12 cellular contexts compared by ENCODE assay signal in genomic region chr7:29480456-29480855, GRCh38.
DNase-seq lines count a peak whose midpoint lies in the region; FAIRE-seq and TF ChIP-seq lines count a peak whose summit lies in the region.
"Had no signal": no experiment of that assay in that cellular context is flagged by ENCODE, and none has a peak within 500 bp of the region (broad histone marks: within the 10 kb centered on the region; RNA-seq: fewer than 3 reads in every experiment).

No MANE protein-coding gene starts in this region.

- H3K36me3 ChIP-seq in HAP-1 (replicated peaks): no peaks in the 10 kb centered on the region
- H3K36me3 ChIP-seq: BLaER1 treated with 17β-estradiol and CSF1 and Interleukin-3, amounts not matched to agents 10 nM and 100 nM; brain microvascular endothelial cell had no signal

- H3K36me3 Mint-ChIP-seq in HFFc6 (ENCODE audit: low read depth): no peaks in the 10 kb centered on the region

- H3K4me1 ChIP-seq in HAP-1: peaks cover 60% of the 10 kb centered on the region

- TF ChIP-seq POLR2A in GM12891 (IDR thresholded peaks at IDR 0.05; ENCODE audit: low read depth, low read length): no peak

- H3K27ac ChIP-seq in angular gyrus (ENCODE audit: low read depth, low read length): peak overlapping the region; percentile 96
- H3K27ac ChIP-seq: BLaER1 treated with 17β-estradiol and CSF1 and Interleukin-3, amounts not matched to agents 10 nM and 100 nM; brain microvascular endothelial cell had no signal

- H3K4me3 Mint-ChIP-seq in HFFc6: no peak overlapping the region

- H3K9me3 ChIP-seq in HAP-1: no peaks in the 10 kb centered on the region
- H3K9me3 ChIP-seq: BLaER1 treated with 17β-estradiol and CSF1 and Interleukin-3, amounts not matched to agents 10 nM and 100 nM had no signal

- no peaks in the 10 kb centered on the region for H3K27me3 ChIP-seq in HAP-1 (ENCODE audit: low read depth)
- H3K27me3 ChIP-seq: BLaER1 treated with 17β-estradiol and CSF1 and Interleukin-3, amounts not matched to agents 10 nM and 100 nM; brain microvascular endothelial cell had no signal

- H3K27me3 Mint-ChIP-seq in HFFc6 (ENCODE audit: insufficient read depth): peaks cover 7% of the 10 kb centered on the region

- in situ Hi-C loops in HAP-1 (cut with MboI; ENCODE audit: low sequenced_read_pairs): no loop called here

- TF ChIP-seq CTCF in HFFc6 (IDR thresholded peaks at IDR 0.05): no peak

- no peak overlapping the region for H3K27ac Mint-ChIP-seq in HFFc6

- DNase-seq in HAP-1 (ENCODE audit: low spot score in 2 of 2) (no peak), hippocampal formation (lab: John Stamatoyannopoulos, UW) (peak; percentile 56 to 57), pons (ENCODE audit: low spot score) (peak; percentile 87), NCI-H1105 (lab: John Stamatoyannopoulos, UW) (no peak), HFFc6 (no peak), GM12891 (ENCODE audit: insufficient read length, low spot score) (no peak)
- DNase-seq in activated naive CD4-positive, alpha-beta T cell treated with anti-CD3 and anti-CD28 coated beads, Interleukin-2, amount 50 U/mL, for 16 hours: no peak
- DNase-seq: activated T-cell treated with anti-CD3 and anti-CD28 coated beads, Interleukin-2, amount 50 U/mL, for 1 hour; brain microvascular endothelial cell; SIG-M5 had no signal

- no peaks in the 10 kb centered on the region for H3K4me1 Mint-ChIP-seq in HFFc6 (ENCODE audit: low read depth)

- no peak for FAIRE-seq in GM12891 (lab: Jason Lieb, UNC)

- no peaks in the 10 kb centered on the region for H3K9me3 Mint-ChIP-seq in HFFc6

- H3K4me3 ChIP-seq in HAP-1: peak overlapping the region; percentile 13
- H3K4me3 ChIP-seq: BLaER1 treated with 17β-estradiol and CSF1 and Interleukin-3, amounts not matched to agents 10 nM and 100 nM had no signal

TF ChIP-seq in GM12891, 5 proteins besides CTCF, POLR2A, EP300 and RAD21:
- TF ChIP-seq TAF1 (IDR thresholded peaks at IDR 0.05; ENCODE audit: low read depth, low read length) (no peak), POU2F2 (IDR thresholded peaks at IDR 0.05; ENCODE audit: low read depth, low read length) (no peak), PAX5 (IDR thresholded peaks at IDR 0.05; ENCODE audit: insufficient read depth, low read length, severe bottlenecking) (no peak)
TF ChIP-seq in GM12891: peak in this region for 0.

Comparison
In these comparisons a context has a peak if more than half of its experiments do, and no peak if none do; other contexts are left out.
1. DNase-seq: peak in hippocampal formation (2 of 2) and pons (single experiment); none in HAP-1 (0 of 2), NCI-H1105 (single experiment), HFFc6 (single experiment), activated naive CD4-positive, alpha-beta T cell treated with anti-CD3 and anti-CD28 coated beads, Interleukin-2, amount 50 U/mL, for 16 hours (single experiment) and GM12891 (single experiment).